Comparison of ENCODE assay signal across 26 cellular contexts in the genomic region with DNA sequence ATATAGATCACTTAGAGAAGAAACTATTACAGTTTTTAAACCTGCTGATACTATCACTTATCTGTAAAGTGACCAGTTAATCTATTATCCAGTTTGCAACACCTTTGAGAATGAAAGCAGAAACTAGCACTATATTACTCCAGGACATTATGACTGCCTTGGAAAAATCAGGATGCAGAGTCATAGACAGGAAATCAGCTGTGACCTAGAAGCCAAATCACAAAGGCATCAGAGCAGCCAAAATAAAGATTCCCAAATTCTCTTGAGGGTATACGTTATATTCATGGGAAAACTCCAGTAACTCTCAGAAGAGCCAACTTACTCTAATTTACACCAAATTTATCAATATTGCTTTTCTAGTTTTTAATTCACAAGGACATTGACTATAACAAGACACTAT. TPM values are rescaled to one million over a fixed set of nuclear protein-coding genes. Genes with fewer than 3 reads are reported as not detected.
"Had no signal": no experiment of that assay in that cellular context is flagged by ENCODE, and none has a peak within 500 bp of the region (broad histone marks: within the 10 kb centered on the region; RNA-seq: fewer than 3 reads in every experiment).

No MANE protein-coding gene starts in this region.

- H3K36me3 ChIP-seq: stomach, tibial nerve, uterus had no signal

- H3K27ac Mint-ChIP-seq: naive thymus-derived CD8-positive, alpha-beta T cell; nephron; stimulated activated naive B cell treated with anti-CD40 and anti-IgM and Interleukin-4, amounts not matched to agents 10 μg/mL and 1 μg/mL and 100 μg/mL, for 72 hours; type B pancreatic cell had no signal

- H3K9me3 ChIP-seq: stomach, tibial nerve, uterus had no signal

- H3K4me1 ChIP-seq: parathyroid adenoma, stomach, tibial nerve, uterus had no signal

- DNase-seq: head of caudate nucleus; hippocampal formation; kidney glomerular epithelial cell; left cardiac atrium; mesenchymal stem cell; naive thymus-derived CD8-positive, alpha-beta T cell; nucleus accumbens; right cardiac atrium; stimulated activated CD4-positive, alpha-beta T cell treated with anti-CD3 and anti-CD28 coated beads, Interleukin-12 subunit alpha, Interleukin-12 subunit beta, amount 100 ng/mL, for 4 hours; stimulated activated CD4-positive, alpha-beta T cell treated with anti-CD3 and anti-CD28 coated beads, Interleukin-15, amount 100 ng/mL, for 24 hours; stimulated activated CD4-positive, alpha-beta T cell treated with anti-CD3 and anti-CD28 coated beads, Interleukin-2, amount 100 ng/mL, for 24 hours; stimulated activated CD4-positive, alpha-beta T cell treated with anti-CD3 and anti-CD28 coated beads, Interleukin-4, amount 100 ng/mL, for 1 hour; stimulated activated naive B cell treated with anti-CD40 and anti-IgM and Interleukin-4, amounts not matched to agents 10 μg/mL and 1 μg/mL and 100 μg/mL, for 72 hours; stimulated activated naive CD8-positive, alpha-beta T cell treated with anti-CD3 and anti-CD28 coated beads, Interleukin-15, Interleukin-2, amounts not matched to agents 100 U/mL and 50 U/mL, for 24 hours; stomach; substantia nigra; uterus had no signal

- H3K9ac ChIP-seq: parathyroid adenoma had no signal

- H3K27me3 ChIP-seq: stomach, tibial nerve, uterus had no signal

- ATAC-seq: left lobe of liver; naive thymus-derived CD8-positive, alpha-beta T cell; sciatic nerve; stimulated activated naive CD8-positive, alpha-beta T cell treated with anti-CD3 and anti-CD28 coated beads, Interleukin-15, Interleukin-2, amounts not matched to agents 100 U/mL and 50 U/mL, for 24 hours had no signal

- H3K4me3 Mint-ChIP-seq: naive thymus-derived CD8-positive, alpha-beta T cell; nephron; neural crest cell; stimulated activated naive B cell treated with anti-CD40 and anti-IgM and Interleukin-4, amounts not matched to agents 10 μg/mL and 1 μg/mL and 100 μg/mL, for 72 hours; type B pancreatic cell had no signal

- H3K4me1 Mint-ChIP-seq: naive thymus-derived CD8-positive, alpha-beta T cell; neural crest cell had no signal

- H3K27me3 Mint-ChIP-seq: type B pancreatic cell had no signal

- H3K27ac ChIP-seq: parathyroid adenoma, skin epidermis, stomach, tibial nerve, uterus had no signal

- H3K4me3 ChIP-seq: lung, skin epidermis, stomach, tibial nerve, uterus had no signal

- H3K36me3 Mint-ChIP-seq: naive thymus-derived CD8-positive, alpha-beta T cell; stimulated activated naive B cell treated with anti-CD40 and anti-IgM and Interleukin-4, amounts not matched to agents 10 μg/mL and 1 μg/mL and 100 μg/mL, for 72 hours; type B pancreatic cell had no signal

RNA-seq across cellular contexts. Expression of gene CDO1, which starts 49.9 kb away (rescaled TPM):
- total RNA-seq: naive thymus-derived CD8-positive, alpha-beta T cell had no signal
